In the genomic region with DNA sequence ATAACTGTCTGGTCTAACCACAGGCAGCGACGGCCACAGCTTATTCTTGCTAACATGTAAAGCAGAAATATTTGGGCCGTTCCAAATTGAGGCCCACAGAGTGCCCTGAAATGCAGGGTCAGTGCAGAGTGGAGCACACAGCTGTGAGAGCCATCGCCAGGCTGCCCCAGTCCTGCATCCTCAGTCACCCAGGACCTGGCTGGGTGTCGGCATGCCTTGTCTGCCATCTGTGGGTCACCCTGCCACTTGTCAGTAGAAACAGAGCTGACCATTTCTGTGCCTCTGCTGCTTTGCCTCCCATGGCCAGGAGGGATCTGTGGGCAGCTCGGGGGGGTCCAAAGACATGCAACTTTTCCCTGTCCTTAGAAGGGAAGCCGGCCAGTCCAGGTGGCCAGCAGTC, we compare ENCODE assay signal across 18 cellular contexts. TPM values are rescaled to one million over a fixed set of nuclear protein-coding genes. Genes with fewer than 3 reads are reported as not detected.
DNase-seq lines count a peak whose midpoint lies in the region; ATAC-seq and TF ChIP-seq lines count a peak whose summit lies in the region.
"Had no signal": no experiment of that assay in that cellular context is flagged by ENCODE, and none has a peak within 500 bp of the region (broad histone marks: within the 10 kb centered on the region; RNA-seq: fewer than 3 reads in every experiment).

No MANE protein-coding gene starts in this region.

- CTCF ChIA-PET in T-cell (lab: Charles Lee), result no interaction called here

- H3K4me1 Mint-ChIP-seq in neural progenitor cell (peaks cover 6% of the 10 kb centered on the region), T-cell (no peaks in the 10 kb centered on the region)
- H3K4me1 Mint-ChIP-seq: activated B cell treated with CpG ODN at 0.5 μM for 24 hours, B cell had no signal

- H3K27me3 Mint-ChIP-seq in neural progenitor cell (ENCODE audit: insufficient read depth, low read depth) (no peaks in the 10 kb centered on the region), T-cell (peaks cover 8 to 14% of the 10 kb centered on the region in 2 donors)
- H3K27me3 Mint-ChIP-seq: activated B cell treated with CpG ODN at 0.5 μM for 24 hours had no signal

- H3K9me3 ChIP-seq in neural progenitor cell (ENCODE audit: low read depth), result no peaks in the 10 kb centered on the region
- H3K9me3 ChIP-seq: adrenal gland, colonic mucosa had no signal

- no peak overlapping the region for H3K9ac ChIP-seq in neural progenitor cell

- no peak overlapping the region for H3K4me2 ChIP-seq in neural progenitor cell

- H3K27ac Mint-ChIP-seq in neural progenitor cell (no peak overlapping the region), T-cell (no peak overlapping the region)
- H3K27ac Mint-ChIP-seq: activated B cell treated with CpG ODN at 0.5 μM for 24 hours, B cell, nephron had no signal

- no peaks in the 10 kb centered on the region for H4K20me1 ChIP-seq in neural progenitor cell (ENCODE audit: low read depth)

- H3K9me3 Mint-ChIP-seq in neural progenitor cell (no peaks in the 10 kb centered on the region), T-cell (no peaks in the 10 kb centered on the region)
- H3K9me3 Mint-ChIP-seq: activated B cell treated with CpG ODN at 0.5 μM for 24 hours, nephron had no signal

- ATAC-seq in GM21423 (IDR thresholded peaks at IDR 0.05; ENCODE audit: unreplicated experiment) (no peak), HG02840 (IDR thresholded peaks at IDR 0.05; ENCODE audit: low FRiP score, unreplicated experiment) (no peak), T-cell (replicated peaks in 1 of 4) (no peak)

- TF ChIP-seq CTCF in dorsolateral prefrontal cortex (IDR thresholded peaks at IDR 0.05 in 54 of 56, conservative IDR thresholded peaks at IDR 0.05 in 2 of 56; ENCODE audit: low read depth in 1 of 56, partially characterized antibody in 56 of 56) (peak in 54 of 56 donors; percentile 12 to 73 (median 48)), neural progenitor cell (IDR thresholded peaks at IDR 0.05) (peak; percentile 23)

- H3K27me3 ChIP-seq in dorsolateral prefrontal cortex, result no peaks in the 10 kb centered on the region
- no peaks in the 10 kb centered on the region for H3K27me3 ChIP-seq in neural progenitor cell
- H3K27me3 ChIP-seq: adrenal gland, colonic mucosa had no signal

- POLR2A ChIA-PET in T-cell (lab: Charles Lee), result no interaction called here

- H2AFZ ChIP-seq in neural progenitor cell (replicated peaks), result no peak overlapping the region

- H3K36me3 Mint-ChIP-seq in neural progenitor cell, result peaks cover 49% of the 10 kb centered on the region
- H3K36me3 Mint-ChIP-seq in T-cell, result no peaks in the 10 kb centered on the region

- DNase-seq in Ammon's horn (ENCODE audit: low spot score) (peak; percentile 80), dorsolateral prefrontal cortex (peak in 9 of 10 donors; percentile 58 to 75 (median 70)), neural progenitor cell (ENCODE audit: low spot score) (peak; percentile 39), occipital lobe (lab: John Stamatoyannopoulos, UW) (no peak), T-cell (no peak)
- DNase-seq: activated B cell treated with CpG ODN at 0.5 μM for 24 hours; activated CD8-positive, alpha-beta memory T cell treated with anti-CD3 and anti-CD28 coated beads for 24 hours; colonic mucosa; DMS 273 treated with DMSO at 0.1 percent for 48 hours; foreskin melanocyte; mammary epithelial cell; NCI-H82 had no signal

- no peak overlapping the region for H3K4me3 Mint-ChIP-seq in neural progenitor cell
- no peak overlapping the region for H3K4me3 Mint-ChIP-seq in T-cell
- H3K4me3 Mint-ChIP-seq: activated B cell treated with CpG ODN at 0.5 μM for 24 hours, B cell, nephron had no signal

- TF ChIP-seq RAD21 in Ishikawa (IDR thresholded peaks at IDR 0.05; ENCODE audit: low read depth), result peak; percentile 34; the same call in 1 of the 2 replicates

- H3K4me3 ChIP-seq in dorsolateral prefrontal cortex (no peak overlapping the region), neural progenitor cell (no peak overlapping the region)
- H3K4me3 ChIP-seq: adrenal gland, colonic mucosa had no signal

- H3K4me1 ChIP-seq in neural progenitor cell, result no peaks in the 10 kb centered on the region
- H3K4me1 ChIP-seq: adrenal gland, colonic mucosa had no signal

- H3F3A ChIP-seq in neural progenitor cell (ENCODE audit: low read depth), result no peaks in the 10 kb centered on the region

- no peaks in the 10 kb centered on the region for H3K36me3 ChIP-seq in neural progenitor cell

- intact Hi-C loops in dorsolateral prefrontal cortex (cut with DNase I), result loop anchor here (1.0 to 5.0 kb wide), 2 partner anchors 71 kb away; no protein-coding TSS in a partner anchor

- no peak for TF ChIP-seq EP300 in Ishikawa (IDR thresholded peaks at IDR 0.05; ENCODE audit: borderline replicate concordance)

- peak overlapping the region in 3 of 59 donors; percentile 26 to 39 (median 39) for H3K27ac ChIP-seq in dorsolateral prefrontal cortex
- H3K27ac ChIP-seq in neural progenitor cell, result no peak overlapping the region
- H3K27ac ChIP-seq: adrenal gland, colonic mucosa had no signal

- H3K79me2 ChIP-seq in neural progenitor cell (ENCODE audit: low read depth), result no peaks in the 10 kb centered on the region

TF ChIP-seq in Ishikawa, 13 proteins besides CTCF, POLR2A, EP300 and RAD21:
- TF ChIP-seq MAX (IDR thresholded peaks at IDR 0.05), result no peak

RNA-seq across cellular contexts. Expression of gene BTBD16, which starts 57.3 kb away (rescaled TPM):
- total RNA-seq in dorsolateral prefrontal cortex (10 to 100 TPM in 1 of 120 experiments, 1 to 10 TPM in 86, under 1 TPM in 19, not detected in 14; 0.33 to 16.6 (median 2.3) TPM), neural progenitor cell (ENCODE audit: low replicate concordance) (not detected in 2 replicates), occipital lobe (not detected), T-cell (not detected)
- total RNA-seq: activated B cell treated with CpG ODN at 0.5 μM for 24 hours, B cell had no signal

Comparison
In these comparisons a context has a peak if more than half of its experiments do, and no peak if none do; other contexts are left out.
1. DNase-seq: peak in Ammon's horn (single experiment), dorsolateral prefrontal cortex (9 of 10) and neural progenitor cell (single experiment); none in occipital lobe (single experiment) and T-cell (0 of 34).